In the genomic region with DNA sequence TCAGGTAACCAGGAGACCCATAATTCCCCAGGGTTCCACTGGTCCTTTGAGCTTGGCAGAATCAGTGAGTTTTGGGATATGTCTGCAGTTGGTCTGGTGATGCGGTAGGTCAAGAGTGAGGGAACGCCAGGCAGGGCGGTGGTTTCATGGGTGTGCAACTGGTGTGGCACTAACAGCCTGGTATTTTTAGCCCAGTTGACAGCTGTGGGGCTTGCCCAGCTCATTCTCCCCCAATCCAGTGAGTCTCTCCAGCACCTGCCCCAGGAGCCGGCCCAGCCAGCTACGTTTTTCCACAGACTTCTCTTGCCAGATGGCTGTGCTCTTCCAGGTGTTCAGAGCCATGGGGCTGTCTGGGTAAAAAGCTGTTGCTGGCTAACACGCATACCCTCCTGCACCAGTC, we compare ENCODE assay signal across 1 cellular context.
TF ChIP-seq lines count a peak whose summit lies in the region.

No MANE protein-coding gene starts in this region.

TF ChIP-seq in GM23338, 12 proteins besides CTCF, POLR2A, EP300 and RAD21:
- TF ChIP-seq ZNF331 (CRISPR knock-in tag; IDR thresholded peaks at IDR 0.05; ENCODE audit: low read depth): no peak
